In the genomic region with DNA sequence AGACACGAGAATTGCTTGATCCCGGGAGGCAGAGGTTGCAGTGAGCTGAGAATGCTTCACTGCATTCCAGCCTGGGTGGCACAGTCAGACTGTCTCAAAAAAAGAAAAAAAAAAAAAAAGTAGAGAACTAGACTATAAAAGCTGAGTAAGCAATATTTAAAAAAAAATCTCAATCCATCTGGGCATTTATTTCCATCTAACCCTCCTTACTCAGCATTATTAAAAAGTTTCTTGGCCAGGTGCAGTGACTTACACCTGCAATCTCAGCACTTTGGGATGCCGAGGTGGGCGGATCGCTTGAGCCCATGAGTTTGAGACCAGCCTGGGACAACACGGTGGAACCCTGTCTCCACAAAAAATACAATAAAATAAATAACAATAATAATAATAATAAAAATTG, we compare ENCODE assay signal across 2 cellular contexts.
TF ChIP-seq lines count a peak whose summit lies in the region.

No MANE protein-coding gene starts in this region.

TF ChIP-seq in A549, 52 proteins besides CTCF, POLR2A, EP300 and RAD21:
- TF ChIP-seq PBX3 (IDR thresholded peaks at IDR 0.05) (no peak), MAFK (IDR thresholded peaks at IDR 0.05; ENCODE audit: partially characterized antibody) (peak; percentile 98), FOSL2 (IDR thresholded peaks at IDR 0.05) (no peak), FOSL2 (CRISPR knock-in tag; IDR thresholded peaks at IDR 0.05) (no peak), NFE2L2 (conservative IDR thresholded peaks at IDR 0.05; ENCODE audit: low read length) (no peak)

TF ChIP-seq in K562, 482 proteins besides CTCF, POLR2A, EP300 and RAD21:
- no peak for TF ChIP-seq KAT2B (IDR thresholded peaks at IDR 0.05; ENCODE audit: low read depth, low read length)
- TF ChIP-seq MAFF (IDR thresholded peaks at IDR 0.05; ENCODE audit: low read length) = peak; percentile 90
- TF ChIP-seq ZNF512 (tag; IDR thresholded peaks at IDR 0.05) = no peak
- peak; percentile 92 for TF ChIP-seq C11orf30 (IDR thresholded peaks at IDR 0.05; ENCODE audit: low read depth)
- TF ChIP-seq HLTF (IDR thresholded peaks at IDR 0.05) = no peak
- TF ChIP-seq MAFG (tag; conservative IDR thresholded peaks at IDR 0.05) = peak; percentile 93
- TF ChIP-seq ZNF695 (CRISPR knock-in tag; IDR thresholded peaks at IDR 0.05) = no peak
- peak; percentile 91 for TF ChIP-seq MAFK (IDR thresholded peaks at IDR 0.05; ENCODE audit: low read length)
- no peak for TF ChIP-seq ZNF398 (CRISPR knock-in tag; IDR thresholded peaks at IDR 0.05)
- TF ChIP-seq ZNF316 (IDR thresholded peaks at IDR 0.05) = peak; percentile 98
- TF ChIP-seq SMAD4 (CRISPR knock-in tag; conservative IDR thresholded peaks at IDR 0.05) = no peak
